ENCODE assay signal across 8 cellular contexts in genomic region chr2:216108967-216109921, GRCh38. TPM values are rescaled to one million over a fixed set of nuclear protein-coding genes. Genes with fewer than 3 reads are reported as not detected.
DNase-seq lines count a peak whose midpoint lies in the region; ATAC-seq and TF ChIP-seq lines count a peak whose summit lies in the region.

TSS of gene XRCC5 (plus strand) at chr2:216109348. CDS start at chr2:216109437, 89 bp downstream.

- peak within 1 kb of the TSS; percentile 99 to 100 (median 100) for H3K4me3 Mint-ChIP-seq in CD4-positive, alpha-beta memory T cell
- peak within 1 kb of the TSS; percentile 99 for H3K4me3 Mint-ChIP-seq in activated CD8-positive, alpha-beta T cell treated with anti-CD3 and anti-CD28 coated beads, Interleukin-2, amount 10 ng/mL, durations not matched to agents 7 days and 5 days

- peaks cover 34% of the 10 kb centered on the region for H3K36me3 ChIP-seq in CD4-positive, alpha-beta memory T cell (ENCODE audit: insufficient read depth, low read length)

- TF ChIP-seq POLR2A in lower leg skin (IDR thresholded peaks at IDR 0.05): no peak

- peaks cover 36 to 61% (median 49%) of the 10 kb centered on the region in 4 donors for H3K4me1 Mint-ChIP-seq in CD4-positive, alpha-beta memory T cell
- peaks cover 54% of the 10 kb centered on the region for H3K4me1 Mint-ChIP-seq in activated CD8-positive, alpha-beta T cell treated with anti-CD3 and anti-CD28 coated beads, Interleukin-2, amount 10 ng/mL, durations not matched to agents 7 days and 5 days (ENCODE audit: low read depth)

- H3K27me3 ChIP-seq in CD4-positive, alpha-beta memory T cell (ENCODE audit: insufficient read depth, low read length): no peaks in the 10 kb centered on the region

- peaks cover 51% of the 10 kb centered on the region for H3K4me1 ChIP-seq in CD4-positive, alpha-beta memory T cell (ENCODE audit: insufficient read depth, low read length)

- peaks cover 29 to 50% of the 10 kb centered on the region in 2 donors for H3K36me3 Mint-ChIP-seq in CD4-positive, alpha-beta memory T cell
- H3K36me3 Mint-ChIP-seq in activated CD8-positive, alpha-beta T cell treated with anti-CD3 and anti-CD28 coated beads, Interleukin-2, amount 10 ng/mL, durations not matched to agents 7 days and 5 days (ENCODE audit: low read depth): peaks cover 51% of the 10 kb centered on the region

- DNase-seq in CD4-positive, alpha-beta memory T cell: peak; percentile 95 to 98 (median 96)
- DNase-seq in HS-5 (ENCODE audit: low read depth): peak; percentile 95
- DNase-seq in NK-92 (lab: John Stamatoyannopoulos, UW; ENCODE audit: unreplicated experiment): peak; percentile 87
- DNase-seq in activated CD8-positive, alpha-beta T cell treated with anti-CD3 and anti-CD28 coated beads, Interleukin-2, amount 10 ng/mL, durations not matched to agents 7 days and 5 days: peak; percentile 98
- DNase-seq in ecto neural progenitor cell (ENCODE audit: low spot score): peak; percentile 99
- DNase-seq in lower leg skin (ENCODE audit: low spot score in 2 of 2): peak; percentile 94 to 99
- peak; percentile 96 to 98 for DNase-seq in stimulated activated CD4-positive, alpha-beta T cell treated with anti-CD3 and anti-CD28 coated beads, Interleukin-4, amount 100 ng/mL, for 4 hours

- intact Hi-C loops in CD4-positive, alpha-beta memory T cell (cut with micrococcal nuclease): loop anchor here (1.0 to 5.0 kb wide), 3 partner anchors 25 to 797 kb away; partner anchors contain the start of genes ATIC and SMARCAL1
- intact Hi-C loops in lower leg skin (cut with DNase I; ENCODE audit: low total_unique reads): no loop called here

- H3K4me3 ChIP-seq in CD4-positive, alpha-beta memory T cell (ENCODE audit: low read length in 2 of 2): peak within 1 kb of the TSS; percentile 94 to 95
- H3K4me3 ChIP-seq in lower leg skin (ENCODE audit: low read depth, poor library complexity, severe bottlenecking): peak within 1 kb of the TSS; percentile 83

- H3K27ac Mint-ChIP-seq in CD4-positive, alpha-beta memory T cell: peak within 1 kb of the TSS; percentile 99 to 100 (median 100)
- H3K27ac Mint-ChIP-seq in activated CD8-positive, alpha-beta T cell treated with anti-CD3 and anti-CD28 coated beads, Interleukin-2, amount 10 ng/mL, durations not matched to agents 7 days and 5 days: peak within 1 kb of the TSS; percentile 99

- POLR2A ChIA-PET in CD4-positive, alpha-beta memory T cell (lab: Charles Lee; ENCODE audit: partially characterized antibody): interaction anchor here (0.9 to 4.0 kb wide), 11 partner anchors 16 to 389 kb away, joined by 3 to 61 read pairs (median 5); partner anchors contain the start of genes PECR, RPL37A, SMARCAL1 and TMEM169
- POLR2A ChIA-PET in activated CD8-positive, alpha-beta T cell treated with anti-CD3 and anti-CD28 coated beads, Interleukin-2, amount 10 ng/mL, durations not matched to agents 7 days and 5 days (lab: Charles Lee): interaction anchor here (1.0 to 3.1 kb wide), 13 partner anchors 10 to 797 kb away, joined by 3 to 13 read pairs (median 5); partner anchors contain the start of genes ATIC, PECR, RPL37A and TMEM169

- H3K27ac ChIP-seq in CD4-positive, alpha-beta memory T cell (ENCODE audit: low read depth, low read length): peak within 1 kb of the TSS; percentile 98

- TF ChIP-seq CTCF in lower leg skin (IDR thresholded peaks at IDR 0.05): no peak

- WGBS in lower leg skin, 2 donors: 0% methylated on average over 50 to 54 of the region's 57 CpGs

- peaks cover 0 to 8% (median 0%) of the 10 kb centered on the region in 8 donors for H3K9me3 Mint-ChIP-seq in CD4-positive, alpha-beta memory T cell
- H3K9me3 Mint-ChIP-seq in activated CD8-positive, alpha-beta T cell treated with anti-CD3 and anti-CD28 coated beads, Interleukin-2, amount 10 ng/mL, durations not matched to agents 7 days and 5 days (ENCODE audit: insufficient read depth): no peaks in the 10 kb centered on the region

- peaks cover 2 to 3% of the 10 kb centered on the region in 2 donors for H3K27me3 Mint-ChIP-seq in CD4-positive, alpha-beta memory T cell
- no peaks in the 10 kb centered on the region for H3K27me3 Mint-ChIP-seq in activated CD8-positive, alpha-beta T cell treated with anti-CD3 and anti-CD28 coated beads, Interleukin-2, amount 10 ng/mL, durations not matched to agents 7 days and 5 days (ENCODE audit: low read depth)

- CTCF ChIA-PET in CD4-positive, alpha-beta memory T cell (lab: Charles Lee; ENCODE audit: partially characterized antibody): interaction anchor here (0.9 to 5.0 kb wide), 15 partner anchors 14 to 305 kb away, joined by 3 to 64 read pairs (median 4); partner anchors contain the start of genes PECR and TMEM169
- CTCF ChIA-PET in activated CD8-positive, alpha-beta T cell treated with anti-CD3 and anti-CD28 coated beads, Interleukin-2, amount 10 ng/mL, durations not matched to agents 7 days and 5 days (lab: Charles Lee): interaction anchor here (0.7 to 6.1 kb wide), 25 partner anchors 8 to 407 kb away, joined by 3 to 76 read pairs (median 5); partner anchors contain the start of genes PECR and TMEM169

- H3K9me3 ChIP-seq in CD4-positive, alpha-beta memory T cell (ENCODE audit: control insufficient read depth in 1 of 2, low read length in 2 of 2): no peaks in the 10 kb centered on the region

- ATAC-seq in GM19468 (IDR thresholded peaks at IDR 0.05; ENCODE audit: extremely low read depth, unreplicated experiment): peak; percentile 37
- ATAC-seq in activated CD8-positive, alpha-beta T cell treated with anti-CD3 and anti-CD28 coated beads, Interleukin-2, amount 10 ng/mL, durations not matched to agents 7 days and 5 days: peak; percentile 80

RNA-seq across cellular contexts. Expression of gene XRCC5, which starts in this region (rescaled TPM):
- 100 to 1,000 TPM; 235 to 240 TPM for total RNA-seq in CD4-positive, alpha-beta memory T cell
- polyA plus RNA-seq in CD4-positive, alpha-beta memory T cell: 100 to 1,000 TPM; 305 to 348 TPM
- 100 to 1,000 TPM; 362 to 394 TPM for total RNA-seq in activated CD8-positive, alpha-beta T cell treated with anti-CD3 and anti-CD28 coated beads, Interleukin-2, amount 10 ng/mL, durations not matched to agents 7 days and 5 days
- total RNA-seq in lower leg skin: 100 to 1,000 TPM; 107 to 132 (median 116) TPM

Comparison
In these comparisons a context has a peak if more than half of its experiments do, and no peak if none do; other contexts are left out.
1. Peak in every context shown above with its lines: DNase-seq, ATAC-seq, H3K4me3 ChIP-seq and H3K27ac ChIP-seq.